ENCODE assay signal across 8 cellular contexts in the genomic region with DNA sequence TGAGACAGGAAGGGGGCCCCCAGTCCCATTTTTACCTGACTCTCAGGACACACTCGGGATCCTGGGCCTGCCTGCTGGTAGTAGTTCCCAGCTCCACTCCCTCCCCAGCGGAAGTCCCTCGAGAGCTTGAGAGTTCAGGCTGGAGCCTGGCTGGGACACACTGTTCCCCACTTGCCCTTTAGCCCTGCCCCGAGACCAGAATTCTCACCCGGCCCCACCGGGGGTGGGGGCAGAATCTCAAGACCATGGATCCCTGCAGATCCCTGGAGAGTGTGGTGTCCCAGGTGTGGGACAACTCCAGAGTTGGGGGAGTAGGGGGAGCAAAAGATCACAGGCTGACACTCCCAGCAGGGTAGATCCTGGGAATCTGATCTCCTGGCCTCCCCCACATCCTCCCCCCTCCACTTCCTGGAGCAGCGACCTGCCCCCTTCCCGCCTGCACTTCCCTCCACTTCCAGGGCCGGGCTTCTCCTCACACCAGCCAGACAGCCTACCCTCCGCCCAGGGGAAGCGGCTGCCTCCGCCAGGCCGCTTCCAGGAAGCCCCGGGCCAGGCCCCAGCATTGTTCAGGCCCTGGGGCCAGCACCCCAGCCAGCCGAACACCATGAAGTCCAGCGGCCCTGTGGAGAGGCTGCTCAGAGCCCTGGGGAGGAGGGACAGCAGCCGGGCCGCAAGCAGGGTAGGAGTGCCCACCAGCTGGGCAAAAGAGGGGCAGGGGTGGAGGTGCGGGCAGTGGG. TPM values are rescaled to one million over a fixed set of nuclear protein-coding genes. Genes with fewer than 3 reads are reported as not detected.
DNase-seq lines count a peak whose midpoint lies in the region; ATAC-seq and TF ChIP-seq lines count a peak whose summit lies in the region.

A gene with protein sequence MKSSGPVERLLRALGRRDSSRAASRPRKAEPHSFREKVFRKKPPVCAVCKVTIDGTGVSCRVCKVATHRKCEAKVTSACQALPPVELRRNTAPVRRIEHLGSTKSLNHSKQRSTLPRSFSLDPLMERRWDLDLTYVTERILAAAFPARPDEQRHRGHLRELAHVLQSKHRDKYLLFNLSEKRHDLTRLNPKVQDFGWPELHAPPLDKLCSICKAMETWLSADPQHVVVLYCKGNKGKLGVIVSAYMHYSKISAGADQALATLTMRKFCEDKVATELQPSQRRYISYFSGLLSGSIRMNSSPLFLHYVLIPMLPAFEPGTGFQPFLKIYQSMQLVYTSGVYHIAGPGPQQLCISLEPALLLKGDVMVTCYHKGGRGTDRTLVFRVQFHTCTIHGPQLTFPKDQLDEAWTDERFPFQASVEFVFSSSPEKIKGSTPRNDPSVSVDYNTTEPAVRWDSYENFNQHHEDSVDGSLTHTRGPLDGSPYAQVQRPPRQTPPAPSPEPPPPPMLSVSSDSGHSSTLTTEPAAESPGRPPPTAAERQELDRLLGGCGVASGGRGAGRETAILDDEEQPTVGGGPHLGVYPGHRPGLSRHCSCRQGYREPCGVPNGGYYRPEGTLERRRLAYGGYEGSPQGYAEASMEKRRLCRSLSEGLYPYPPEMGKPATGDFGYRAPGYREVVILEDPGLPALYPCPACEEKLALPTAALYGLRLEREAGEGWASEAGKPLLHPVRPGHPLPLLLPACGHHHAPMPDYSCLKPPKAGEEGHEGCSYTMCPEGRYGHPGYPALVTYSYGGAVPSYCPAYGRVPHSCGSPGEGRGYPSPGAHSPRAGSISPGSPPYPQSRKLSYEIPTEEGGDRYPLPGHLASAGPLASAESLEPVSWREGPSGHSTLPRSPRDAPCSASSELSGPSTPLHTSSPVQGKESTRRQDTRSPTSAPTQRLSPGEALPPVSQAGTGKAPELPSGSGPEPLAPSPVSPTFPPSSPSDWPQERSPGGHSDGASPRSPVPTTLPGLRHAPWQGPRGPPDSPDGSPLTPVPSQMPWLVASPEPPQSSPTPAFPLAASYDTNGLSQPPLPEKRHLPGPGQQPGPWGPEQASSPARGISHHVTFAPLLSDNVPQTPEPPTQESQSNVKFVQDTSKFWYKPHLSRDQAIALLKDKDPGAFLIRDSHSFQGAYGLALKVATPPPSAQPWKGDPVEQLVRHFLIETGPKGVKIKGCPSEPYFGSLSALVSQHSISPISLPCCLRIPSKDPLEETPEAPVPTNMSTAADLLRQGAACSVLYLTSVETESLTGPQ (N-terminal part only) (plus strand): TSS at position 484 of the 737 bp plus-strand sequence. CDS start 121 bp downstream, at position 605.

- no peaks in the 10 kb centered on the region for H3K9me3 ChIP-seq in WERI-Rb-1 (ENCODE audit: severe bottlenecking)

- no peak for ATAC-seq in HG02870 (IDR thresholded peaks at IDR 0.05; ENCODE audit: unreplicated experiment)

- peaks cover 3% of the 10 kb centered on the region for H3K36me3 Mint-ChIP-seq in activated T-cell treated with anti-CD3 and anti-CD28 coated beads, Interleukin-2, amount 50 U/mL, for 24 hours (ENCODE audit: low read depth)

- H3K4me3 Mint-ChIP-seq in activated T-cell treated with anti-CD3 and anti-CD28 coated beads, Interleukin-2, amount 50 U/mL, for 24 hours: no peak within 1 kb of the TSS

- no peak within 1 kb of the TSS for H3K4me3 ChIP-seq in WERI-Rb-1 (ENCODE audit: low read depth, low read length)

- peak; percentile 33 for DNase-seq in activated T-cell treated with anti-CD3 and anti-CD28 coated beads, Interleukin-2, amount 50 U/mL, for 24 hours
- no peak for DNase-seq in activated T-cell treated with anti-CD3 and anti-CD28 coated beads for 4 hours
- DNase-seq in WERI-Rb-1: peak; percentile 70
- no peak for DNase-seq in glomerular endothelial cell (ENCODE audit: extremely low read depth, low read depth, low spot score)
- no peak for DNase-seq in occipital lobe (lab: John Stamatoyannopoulos, UW)
- DNase-seq in T-helper 2 cell: no peak
- DNase-seq in COLO829 (ENCODE audit: low spot score): no peak

- peaks cover 42% of the 10 kb centered on the region for H3K4me1 Mint-ChIP-seq in activated T-cell treated with anti-CD3 and anti-CD28 coated beads, Interleukin-2, amount 50 U/mL, for 24 hours (ENCODE audit: low read depth)

- peaks cover 4% of the 10 kb centered on the region for H3K27me3 Mint-ChIP-seq in activated T-cell treated with anti-CD3 and anti-CD28 coated beads, Interleukin-2, amount 50 U/mL, for 24 hours

- H3K27ac Mint-ChIP-seq in activated T-cell treated with anti-CD3 and anti-CD28 coated beads, Interleukin-2, amount 50 U/mL, for 24 hours: peak within 1 kb of the TSS; percentile 53

- no peaks in the 10 kb centered on the region for H3K27me3 ChIP-seq in WERI-Rb-1 (ENCODE audit: insufficient read depth, low read depth, severe bottlenecking)

- peak within 1 kb of the TSS; percentile 52 for H3K27ac ChIP-seq in WERI-Rb-1

- H3K9me3 Mint-ChIP-seq in activated T-cell treated with anti-CD3 and anti-CD28 coated beads, Interleukin-2, amount 50 U/mL, for 24 hours: no peaks in the 10 kb centered on the region

- TF ChIP-seq CTCF in WERI-Rb-1 (IDR thresholded peaks at IDR 0.05; ENCODE audit: low read depth, low read length): no peak

- no peaks in the 10 kb centered on the region for H3K36me3 ChIP-seq in WERI-Rb-1

RNA-seq across cellular contexts. Expression of the gene that starts here (rescaled TPM):
- total RNA-seq in glomerular endothelial cell (38.5 and 66.7 TPM in 2 replicates), occipital lobe (11.1 TPM)

Comparison
In these comparisons a context has a peak if more than half of its experiments do, and no peak if none do; other contexts are left out.
1. DNase-seq: peak in activated T-cell treated with anti-CD3 and anti-CD28 coated beads, Interleukin-2, amount 50 U/mL, for 24 hours (single experiment) and WERI-Rb-1 (single experiment); none in activated T-cell treated with anti-CD3 and anti-CD28 coated beads for 4 hours (single experiment), glomerular endothelial cell (single experiment), occipital lobe (single experiment), T-helper 2 cell (0 of 5) and COLO829 (single experiment).